15 cellular contexts compared by ENCODE assay signal in the genomic region with DNA sequence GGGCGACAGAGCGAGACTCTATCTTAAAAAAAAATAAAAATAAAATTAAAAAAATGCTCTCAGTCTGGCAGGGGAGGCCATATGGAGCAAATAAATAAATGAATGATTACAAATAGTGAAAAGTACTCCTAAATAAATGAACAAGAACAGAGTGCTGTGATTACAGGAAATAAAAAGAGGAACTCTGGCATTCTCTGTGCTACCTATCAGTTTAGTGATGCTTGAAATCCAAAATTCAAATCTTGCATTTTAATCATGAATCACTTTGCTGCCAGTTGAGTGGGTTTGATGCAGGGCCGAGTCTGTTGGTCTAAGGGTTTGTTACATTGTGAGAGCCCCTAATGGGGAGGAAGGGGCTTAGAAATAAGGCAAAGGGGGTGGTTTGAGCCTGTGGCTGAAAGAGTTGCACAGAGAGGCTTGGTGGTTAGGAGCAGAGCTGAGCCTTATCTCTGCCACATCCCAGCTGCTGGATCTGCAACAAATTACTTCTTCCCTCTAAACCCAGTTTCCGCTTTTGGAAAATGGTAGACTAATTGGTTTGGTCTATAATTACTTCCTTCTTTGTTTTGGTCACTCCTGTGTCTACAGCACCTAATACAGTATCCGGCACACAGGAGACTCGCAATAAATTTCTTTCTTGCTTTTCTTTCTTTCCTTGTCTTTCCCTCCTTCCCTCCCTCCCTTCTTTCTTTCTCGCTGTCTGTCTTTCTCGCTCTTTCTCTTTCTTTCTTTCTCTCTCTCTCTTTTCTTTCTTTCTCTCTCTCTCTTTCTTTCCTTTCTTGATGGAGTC. TPM values are rescaled to one million over a fixed set of nuclear protein-coding genes. Genes with fewer than 3 reads are reported as not detected.
DNase-seq lines count a peak whose midpoint lies in the region; ATAC-seq and TF ChIP-seq lines count a peak whose summit lies in the region.
"Had no signal": no experiment of that assay in that cellular context is flagged by ENCODE, and none has a peak within 500 bp of the region (broad histone marks: within the 10 kb centered on the region; RNA-seq: fewer than 3 reads in every experiment).

No MANE protein-coding gene starts in this region.

- in situ Hi-C loops in IMR-90 (cut with MboI; ENCODE audit: low sequenced_read_pairs) = no loop called here

- 0 out of 3 replicates have a peak overlapping the region, but pooled peaks have one; percentile 18 for H2BK15ac ChIP-seq in IMR-90 (ENCODE audit: low read depth, low read length)

- H3K27me3 ChIP-seq in BE2C (no peaks in the 10 kb centered on the region), IMR-90 (ENCODE audit: control insufficient read depth, insufficient read depth, low read length) (no peaks in the 10 kb centered on the region)
- no peaks in the 10 kb centered on the region for H3K27me3 ChIP-seq in CD4-positive, alpha-beta memory T cell (ENCODE audit: insufficient read depth, low read length)
- H3K27me3 ChIP-seq: stomach had no signal

- no peak overlapping the region for H3K9ac ChIP-seq in IMR-90 (ENCODE audit: low read depth, low read length)

- no peak overlapping the region for H3K56ac ChIP-seq in IMR-90 (ENCODE audit: extremely low read depth, insufficient read depth, low read length)

- H2AK5ac ChIP-seq in IMR-90 (ENCODE audit: low read depth, low read length) = no peak overlapping the region; the same call in 1 of the 2 replicates

- TF ChIP-seq POLR2A in IMR-90 (IDR thresholded peaks at IDR 0.05; ENCODE audit: low read depth, low read length) = no peak

- H3K27ac Mint-ChIP-seq in central memory CD8-positive, alpha-beta T cell (ENCODE audit: low read depth) = peak overlapping the region; percentile 72
- peak overlapping the region in 1 of 7 donors; percentile 17 for H3K27ac Mint-ChIP-seq in CD4-positive, alpha-beta memory T cell
- no peak overlapping the region for H3K27ac Mint-ChIP-seq in activated naive CD4-positive, alpha-beta T cell treated with anti-CD3 and anti-CD28 coated beads for 36 hours

- no peaks in the 10 kb centered on the region for H3K79me2 ChIP-seq in OCI-LY7 (ENCODE audit: insufficient read depth, low read depth, low read length)

- H2BK20ac ChIP-seq in IMR-90 (ENCODE audit: low read depth, low read length) = peak overlapping the region; percentile 20

- no peak for TF ChIP-seq CTCF in BE2C (IDR thresholded peaks at IDR 0.05; ENCODE audit: low read depth, low read length)
- TF ChIP-seq CTCF in IMR-90 (conservative IDR thresholded peaks at IDR 0.05; ENCODE audit: low read depth, low read length) = no peak
- no peak for TF ChIP-seq CTCF in OCI-LY7 (conservative IDR thresholded peaks at IDR 0.05; ENCODE audit: low read length)

- H3K4me2 ChIP-seq in IMR-90 (ENCODE audit: low read depth, low read length) (no peak overlapping the region), OCI-LY7 (ENCODE audit: low read length) (peak overlapping the region; percentile 75)

- H4K20me1 ChIP-seq in IMR-90 (ENCODE audit: insufficient read depth, low read length) (no peaks in the 10 kb centered on the region), OCI-LY7 (ENCODE audit: insufficient read depth, low read length) (no peaks in the 10 kb centered on the region)

- H3K4ac ChIP-seq in IMR-90 (ENCODE audit: low read depth, low read length) = peak overlapping the region; percentile 39; the same call in 1 of the 2 replicates

- H3K4me3 ChIP-seq in BE2C (ENCODE audit: low read depth, low read length) (peak overlapping the region; percentile 36), IMR-90 (ENCODE audit: insufficient read depth, low read depth, low read length) (no peak overlapping the region), OCI-LY7 (ENCODE audit: low read depth, low read length, poor library complexity, severe bottlenecking) (peak overlapping the region; percentile 43)
- H3K4me3 ChIP-seq in CD4-positive, alpha-beta memory T cell (ENCODE audit: low read length in 2 of 2) = no peak overlapping the region
- H3K4me3 ChIP-seq: stomach had no signal

- peaks cover 0 to 4% of the 10 kb centered on the region in 2 experiments; a peak in 1 of 4 replicates for H3K79me1 ChIP-seq in IMR-90 (ENCODE audit: low read depth in 1 of 2, low read length in 2 of 2)

- intact Hi-C loops in IMR-90 (cut with micrococcal nuclease) = loop anchor here (10.0 kb wide), 1 partner anchor 168 kb away; no protein-coding TSS in a partner anchor
- intact Hi-C loops in OCI-LY7 (cut with micrococcal nuclease; ENCODE audit: unreplicated experiment) = loop anchor here (10.0 kb wide), 1 partner anchor 182 kb away; no protein-coding TSS in a partner anchor
- intact Hi-C loops in CD4-positive, alpha-beta memory T cell (cut with micrococcal nuclease) = no loop called here
- intact Hi-C loops in activated naive CD4-positive, alpha-beta T cell treated with anti-CD3 and anti-CD28 coated beads for 36 hours (cut with micrococcal nuclease) = no loop called here

- no peaks in the 10 kb centered on the region for H3K9me2 ChIP-seq in OCI-LY7 (ENCODE audit: insufficient read depth, low read length)

- H3K4me1 Mint-ChIP-seq in central memory CD8-positive, alpha-beta T cell = no peaks in the 10 kb centered on the region
- peaks cover 0 to 4% (median 2%) of the 10 kb centered on the region in 4 donors for H3K4me1 Mint-ChIP-seq in CD4-positive, alpha-beta memory T cell
- H3K4me1 Mint-ChIP-seq in activated naive CD4-positive, alpha-beta T cell treated with anti-CD3 and anti-CD28 coated beads for 36 hours (ENCODE audit: low read depth) = peaks cover 15% of the 10 kb centered on the region

- dilution Hi-C loops in IMR-90 (cut with HindIII; ENCODE audit: low sequenced_read_pairs, unreplicated experiment) = no loop called here

- H3K23ac ChIP-seq in IMR-90 (ENCODE audit: low read depth, low read length) = no peak overlapping the region

- peak; percentile 62 for DNase-seq in BE2C
- no peak for DNase-seq in IMR-90
- DNase-seq in OCI-LY7 (ENCODE audit: low spot score) = peak; percentile 68
- no peak for DNase-seq in central memory CD8-positive, alpha-beta T cell (ENCODE audit: low spot score in 2 of 2)
- no peak for DNase-seq in amniotic stem cell (lab: John Stamatoyannopoulos, UW)
- DNase-seq in CD4-positive, alpha-beta memory T cell = no peak
- no peak for DNase-seq in activated naive CD4-positive, alpha-beta T cell treated with anti-CD3 and anti-CD28 coated beads for 36 hours
- DNase-seq: activated CD4-positive, CD25-positive, alpha-beta regulatory T cell treated with anti-CD3 and anti-CD28 coated beads, Interleukin-2, amount 50 U/mL, for 72 hours; activated CD8-positive, alpha-beta memory T cell treated with anti-CD3 and anti-CD28 coated beads, Interleukin-2, amount 50 U/mL, for 48 hours; central memory CD4-positive, alpha-beta T cell; HCEC 1CT; small intestine; stomach; SW 1271 had no signal

- H2BK120ac ChIP-seq in IMR-90 (ENCODE audit: low read depth, low read length) = peak overlapping the region; percentile 28; the same call in 1 of the 2 replicates

- H3K9me3 Mint-ChIP-seq in central memory CD8-positive, alpha-beta T cell = no peaks in the 10 kb centered on the region
- H3K9me3 Mint-ChIP-seq in CD4-positive, alpha-beta memory T cell = no peaks in the 10 kb centered on the region
- no peaks in the 10 kb centered on the region for H3K9me3 Mint-ChIP-seq in activated naive CD4-positive, alpha-beta T cell treated with anti-CD3 and anti-CD28 coated beads for 36 hours

- H3K14ac ChIP-seq in IMR-90 (replicated peaks; ENCODE audit: low read depth, low read length) = no peak overlapping the region

- H3K36me3 Mint-ChIP-seq in central memory CD8-positive, alpha-beta T cell (ENCODE audit: insufficient read depth) = no peaks in the 10 kb centered on the region
- no peaks in the 10 kb centered on the region for H3K36me3 Mint-ChIP-seq in CD4-positive, alpha-beta memory T cell
- no peaks in the 10 kb centered on the region for H3K36me3 Mint-ChIP-seq in activated naive CD4-positive, alpha-beta T cell treated with anti-CD3 and anti-CD28 coated beads for 36 hours (ENCODE audit: low read depth)

- no peak for TF ChIP-seq RAD21 in IMR-90 (IDR thresholded peaks at IDR 0.05; ENCODE audit: low read length)

- H4K5ac ChIP-seq in IMR-90 (ENCODE audit: low read depth, low read length) = no peak overlapping the region

- H3K27me3 Mint-ChIP-seq in central memory CD8-positive, alpha-beta T cell = no peaks in the 10 kb centered on the region
- H3K27me3 Mint-ChIP-seq in CD4-positive, alpha-beta memory T cell = no peaks in the 10 kb centered on the region
- no peaks in the 10 kb centered on the region for H3K27me3 Mint-ChIP-seq in activated naive CD4-positive, alpha-beta T cell treated with anti-CD3 and anti-CD28 coated beads for 36 hours (ENCODE audit: low read depth)

- H2AK9ac ChIP-seq in IMR-90 (replicated peaks; ENCODE audit: low read depth, low read length, poor library complexity) = no peak overlapping the region

- H3K4me1 ChIP-seq in BE2C (peaks cover 3% of the 10 kb centered on the region), IMR-90 (ENCODE audit: control insufficient read depth, insufficient read depth, low read length) (peaks cover 13% of the 10 kb centered on the region), OCI-LY7 (ENCODE audit: insufficient read depth, low read length, poor library complexity, severe bottlenecking) (peaks cover 28% of the 10 kb centered on the region)
- no peaks in the 10 kb centered on the region for H3K4me1 ChIP-seq in CD4-positive, alpha-beta memory T cell (ENCODE audit: insufficient read depth, low read length)

- peaks cover 7% of the 10 kb centered on the region; the same call in 1 of the 2 replicates for H3K9me1 ChIP-seq in IMR-90 (ENCODE audit: insufficient read depth, low read length)

- WGBS in IMR-90 (ENCODE audit: extremely low coverage in 2 of 2, insufficient read length in 1 of 2), 2 experiments = 100% methylated on average over 2 of the region's 8 CpGs; no CpG with 5 or more reads in 1 of the 2 experiments

- no peaks in the 10 kb centered on the region for H3K36me3 ChIP-seq in BE2C
- H3K36me3 ChIP-seq in IMR-90 (ENCODE audit: control insufficient read depth, insufficient read depth, low read length) = no peaks in the 10 kb centered on the region
- H3K36me3 ChIP-seq in OCI-LY7 (ENCODE audit: insufficient read depth, low read length) = no peaks in the 10 kb centered on the region
- no peaks in the 10 kb centered on the region for H3K36me3 ChIP-seq in CD4-positive, alpha-beta memory T cell (ENCODE audit: insufficient read depth, low read length)
- H3K36me3 ChIP-seq: stomach had no signal

- no peak overlapping the region for H3K4me3 Mint-ChIP-seq in central memory CD8-positive, alpha-beta T cell
- no peak overlapping the region for H3K4me3 Mint-ChIP-seq in CD4-positive, alpha-beta memory T cell
- H3K4me3 Mint-ChIP-seq in activated naive CD4-positive, alpha-beta T cell treated with anti-CD3 and anti-CD28 coated beads for 36 hours = no peak overlapping the region

- no peak overlapping the region for H3K18ac ChIP-seq in IMR-90 (ENCODE audit: low read depth, low read length)

- no peak overlapping the region for H2AFZ ChIP-seq in IMR-90 (replicated peaks; ENCODE audit: low read length, poor library complexity)
- H2AFZ ChIP-seq in OCI-LY7 (ENCODE audit: low read length) = peak overlapping the region; percentile 91

- CTCF ChIA-PET in IMR-90 (lab: Yijun Ruan, JAX) (no interaction called here), OCI-LY7 (lab: Charles Lee; ENCODE audit: unreplicated experiment) (no interaction called here)
- CTCF ChIA-PET in CD4-positive, alpha-beta memory T cell (lab: Charles Lee; ENCODE audit: partially characterized antibody) = no interaction called here
- CTCF ChIA-PET in activated naive CD4-positive, alpha-beta T cell treated with anti-CD3 and anti-CD28 coated beads for 36 hours (lab: Charles Lee) = no interaction called here

- BruUV-seq in IMR-90 (replicated peaks; lab: Mats Ljungman, UMichigan) (no TSS peak), OCI-LY7 (replicated peaks; lab: Mats Ljungman, UMichigan) (no TSS peak)

- no peaks in the 10 kb centered on the region for H3K9me3 ChIP-seq in BE2C
- H3K9me3 ChIP-seq in IMR-90 (ENCODE audit: control insufficient read depth, insufficient read depth, low read length) = no peaks in the 10 kb centered on the region
- H3K9me3 ChIP-seq in OCI-LY7 (ENCODE audit: low read length) = no peaks in the 10 kb centered on the region
- no peaks in the 10 kb centered on the region for H3K9me3 ChIP-seq in CD4-positive, alpha-beta memory T cell (ENCODE audit: control insufficient read depth in 1 of 2, low read length in 2 of 2)
- H3K9me3 ChIP-seq: stomach had no signal

- ATAC-seq in IMR-90 (ENCODE audit: low read depth) = no peak
- ATAC-seq in central memory CD8-positive, alpha-beta T cell (replicated peaks; ENCODE audit: extremely low read depth, poor library complexity, severe bottlenecking) = no peak
- no peak for ATAC-seq in GM21367 (IDR thresholded peaks at IDR 0.05; ENCODE audit: unreplicated experiment)

- no peak overlapping the region for H3K27ac ChIP-seq in IMR-90 (ENCODE audit: insufficient read depth, low read length)
- H3K27ac ChIP-seq in OCI-LY7 (ENCODE audit: low read depth, low read length, poor library complexity, severe bottlenecking) = peak overlapping the region; percentile 67
- H3K27ac ChIP-seq in CD4-positive, alpha-beta memory T cell (ENCODE audit: low read depth, low read length) = no peak overlapping the region
- H3K27ac ChIP-seq: stomach had no signal

- no peak overlapping the region for H4K91ac ChIP-seq in IMR-90 (ENCODE audit: insufficient read depth, low read depth, low read length)

- H2BK5ac ChIP-seq in IMR-90 (ENCODE audit: low read depth, low read length, poor library complexity, severe bottlenecking) = no peak overlapping the region

- peak overlapping the region in 1 of 2 experiments; percentile 21; a peak in 1 of 4 replicates for H4K8ac ChIP-seq in IMR-90 (ENCODE audit: low read depth in 2 of 2, low read length in 2 of 2)

- POLR2A ChIA-PET in IMR-90 (lab: Charles Lee; ENCODE audit: unreplicated experiment) (no interaction called here), OCI-LY7 (lab: Charles Lee) (interaction anchor here (1.0 kb wide), 1 partner anchor 90 kb away, joined by 3 read pairs; no protein-coding TSS in a partner anchor)
- POLR2A ChIA-PET in CD4-positive, alpha-beta memory T cell (lab: Charles Lee; ENCODE audit: partially characterized antibody) = no interaction called here

RNA-seq across cellular contexts. Expression of a gene that starts 6.3 kb away (rescaled TPM):
- 84.0 TPM for polyA plus RNA-seq in BE2C (2012; ENCODE audit: insufficient read depth, insufficient read length, low read depth)
- total RNA-seq in IMR-90 (2012; rRNA removed) = 34.4 and 39.4 TPM in 2 replicates
- polyA plus RNA-seq in IMR-90 (2012; rRNA removed) = 61.8 and 66.0 TPM in 2 replicates
- polyA plus RNA-seq in IMR-90 (2012; cell fraction: cytosol; rRNA removed) = 42.5 and 75.2 TPM in 2 replicates
- polyA plus RNA-seq in IMR-90 (2012; cell fraction: nucleus; rRNA removed; ENCODE audit: low replicate concordance) = 126 and 203 TPM in 2 replicates
- total RNA-seq in OCI-LY7 (2014; rRNA removed; shearing (Covaris generic)) = 39.9 and 43.3 TPM in 2 replicates
- total RNA-seq in OCI-LY7 (2022) = 71.8 and 72.8 TPM in 2 replicates
- 10 to 100 TPM; 57.3 to 69.9 TPM for total RNA-seq in CD4-positive, alpha-beta memory T cell
- 10 to 100 TPM in 1 of 2 donors, 1 to 10 TPM in 1; 1.9 to 11.0 TPM for polyA plus RNA-seq in CD4-positive, alpha-beta memory T cell
- 10 to 100 TPM; 40.3 to 41.0 TPM for total RNA-seq in activated naive CD4-positive, alpha-beta T cell treated with anti-CD3 and anti-CD28 coated beads for 36 hours

RNA-seq across cellular contexts. Expression of a gene that starts 54.7 kb away (rescaled TPM):
- polyA plus RNA-seq in BE2C (2012; ENCODE audit: insufficient read depth, insufficient read length, low read depth) = 39.7 TPM
- total RNA-seq in IMR-90 (2012; rRNA removed) (40.1 and 61.9 TPM in 2 replicates), OCI-LY7 (2022) (62.8 and 75.6 TPM in 2 replicates)
- polyA plus RNA-seq in IMR-90 (2012; rRNA removed) = 19.8 and 28.8 TPM in 2 replicates
- 4.6 and 6.5 TPM in 2 replicates for polyA plus RNA-seq in IMR-90 (2012; cell fraction: cytosol; rRNA removed)
- polyA plus RNA-seq in IMR-90 (2012; cell fraction: nucleus; rRNA removed; ENCODE audit: low replicate concordance) = 1.9 and 10.9 TPM in 2 replicates
- 33.7 and 36.6 TPM in 2 replicates for total RNA-seq in OCI-LY7 (2014; rRNA removed; shearing (Covaris generic))
- 10 to 100 TPM; 22.3 to 30.4 TPM for total RNA-seq in CD4-positive, alpha-beta memory T cell
- polyA plus RNA-seq in CD4-positive, alpha-beta memory T cell = 10 to 100 TPM; 27.9 to 42.0 TPM
- 10 to 100 TPM; 49.0 to 57.0 TPM for total RNA-seq in activated naive CD4-positive, alpha-beta T cell treated with anti-CD3 and anti-CD28 coated beads for 36 hours

Comparison
In these comparisons a context has a peak if more than half of its experiments do, and no peak if none do; other contexts are left out.
1. DNase-seq: peak in BE2C (single experiment) and OCI-LY7 (single experiment); none in IMR-90 (single experiment), central memory CD8-positive, alpha-beta T cell (0 of 2), amniotic stem cell (single experiment), CD4-positive, alpha-beta memory T cell (0 of 5) and activated naive CD4-positive, alpha-beta T cell treated with anti-CD3 and anti-CD28 coated beads for 36 hours (single experiment).
2. H3K4me3 ChIP-seq: peak in BE2C (single experiment) and OCI-LY7 (single experiment); none in IMR-90 (single experiment) and CD4-positive, alpha-beta memory T cell (0 of 2).
3. intact Hi-C loops: an anchor here in IMR-90 (10.0 kb wide) and OCI-LY7 (10.0 kb wide); none called in CD4-positive, alpha-beta memory T cell and activated naive CD4-positive, alpha-beta T cell treated with anti-CD3 and anti-CD28 coated beads for 36 hours.